ENCODE assay signal across 8 cellular contexts in the genomic region with DNA sequence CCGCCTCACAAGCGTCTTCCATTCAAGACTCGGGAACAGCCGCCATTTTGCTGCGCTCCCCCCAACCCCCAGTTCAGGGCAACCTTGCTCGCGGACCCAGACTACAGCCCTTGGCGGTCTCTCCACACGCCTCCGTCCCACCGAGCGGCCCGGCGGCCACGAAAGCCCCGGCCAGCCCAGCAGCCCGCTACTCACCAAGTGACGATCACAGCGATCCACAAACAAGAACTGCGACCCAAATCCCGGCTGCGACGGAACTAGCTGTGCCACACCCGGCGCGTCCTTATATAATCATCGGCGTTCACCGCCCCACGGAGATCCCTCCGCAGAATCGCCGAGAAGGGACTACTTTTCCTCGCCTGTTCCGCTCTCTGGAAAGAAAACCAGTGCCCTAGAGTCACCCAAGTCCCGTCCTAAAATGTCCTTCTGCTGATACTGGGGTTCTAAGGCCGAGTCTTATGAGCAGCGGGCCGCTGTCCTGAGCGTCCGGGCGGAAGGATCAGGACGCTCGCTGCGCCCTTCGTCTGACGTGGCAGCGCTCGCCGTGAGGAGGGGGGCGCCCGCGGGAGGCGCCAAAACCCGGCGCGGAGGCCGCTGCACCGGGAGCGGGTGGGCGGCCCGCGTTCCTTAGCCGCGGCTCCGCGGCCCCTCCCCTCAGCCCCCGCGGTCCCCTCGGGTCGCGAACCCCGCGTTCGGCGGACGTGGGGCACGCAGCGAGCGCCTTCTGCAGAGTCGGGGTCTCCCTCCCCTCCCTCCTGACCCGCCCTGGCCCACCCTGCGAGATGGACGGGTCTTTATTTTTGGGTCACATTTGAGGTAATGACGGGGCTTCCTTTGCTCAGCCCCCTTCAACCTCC. TPM values are rescaled to one million over a fixed set of nuclear protein-coding genes. Genes with fewer than 3 reads are reported as not detected.
DNase-seq lines count a peak whose midpoint lies in the region; ATAC-seq and TF ChIP-seq lines count a peak whose summit lies in the region.

A gene (minus strand): TSS at position 259 of the 857 bp plus-strand sequence. CDS start 879 bp downstream, outside the sequence.

- peaks cover 16% of the 10 kb centered on the region for H3K36me3 ChIP-seq in GM06990 (ENCODE audit: control insufficient read depth, insufficient read depth, low read length)
- H3K36me3 ChIP-seq in skeletal muscle tissue (ENCODE audit: control insufficient read depth in 3 of 3, insufficient read depth in 3 of 3, low read length in 3 of 3) = peaks cover 23% of the 10 kb centered on the region in 3 donors

- no peaks in the 10 kb centered on the region for H3K27me3 ChIP-seq in GM06990 (replicated peaks; ENCODE audit: control insufficient read depth, insufficient read depth, low read length)
- H3K27me3 ChIP-seq in skeletal muscle tissue (ENCODE audit: control insufficient read depth in 3 of 3, insufficient read depth in 3 of 3, low read length in 3 of 3) = no peaks in the 10 kb centered on the region

- peak within 1 kb of the TSS; percentile 100 for H3K27ac ChIP-seq in skeletal muscle tissue (ENCODE audit: low read depth, low read length)

- H3K4me3 ChIP-seq in GM06990 (replicated peaks; ENCODE audit: low read depth, low read length) (peak within 1 kb of the TSS; percentile 91), iPS-11a (ENCODE audit: low read depth, low read length) (peak within 1 kb of the TSS; percentile 100), skeletal muscle tissue (ENCODE audit: low read length in 3 of 3) (peak within 1 kb of the TSS; percentile 93 to 99 (median 98))

- peak within 1 kb of the TSS; percentile 99 to 100 (median 100) for H3K9ac ChIP-seq in skeletal muscle tissue (ENCODE audit: low read depth in 1 of 3, low read length in 3 of 3)

- no peak for TF ChIP-seq CTCF in GM06990 (IDR thresholded peaks at IDR 0.05; ENCODE audit: insufficient read depth, low read length, poor library complexity, severe bottlenecking)

- H3K4me1 ChIP-seq in skeletal muscle tissue (ENCODE audit: control insufficient read depth in 3 of 3, insufficient read depth in 3 of 3, low read length in 3 of 3) = peaks cover 50 to 60% (median 56%) of the 10 kb centered on the region in 3 donors

- peak; percentile 39 for ATAC-seq in HG02759 (IDR thresholded peaks at IDR 0.05; ENCODE audit: unreplicated experiment)

- no peaks in the 10 kb centered on the region for H3K9me3 ChIP-seq in skeletal muscle tissue (ENCODE audit: control insufficient read depth in 3 of 3, low read length in 3 of 3)

- DNase-seq in GM06990 (ENCODE audit: extremely low read depth, insufficient read length) (peak; percentile 99), SK-N-DZ (ENCODE audit: low spot score) (peak; percentile 95), astrocyte of the hippocampus (ENCODE audit: low read depth, low spot score) (peak; percentile 97), NCI-H1694 treated with DMSO at 0.1 percent for 48 hours (lab: John Stamatoyannopoulos, UW) (no peak), GOT3 (lab: John Stamatoyannopoulos, UW) (no peak)

RNA-seq across cellular contexts. Expression of the gene that starts here (rescaled TPM):
- polyA plus RNA-seq in SK-N-DZ (2014; cell fraction: cytosol; rRNA removed) = 942 and 1,012 TPM in 2 replicates
- polyA plus RNA-seq in SK-N-DZ (2014; cell fraction: nucleus; rRNA removed) = 520 and 534 TPM in 2 replicates
- 1,198 TPM for total RNA-seq in skeletal muscle tissue

Comparison
In these comparisons a context has a peak if more than half of its experiments do, and no peak if none do; other contexts are left out.
1. DNase-seq: peak in GM06990 (single experiment), SK-N-DZ (single experiment) and astrocyte of the hippocampus (single experiment); none in NCI-H1694 treated with DMSO at 0.1 percent for 48 hours (single experiment) and GOT3 (single experiment).
2. Peak in every context shown above with its lines, with median percentiles within 50 percentile points of each other: H3K4me3 ChIP-seq.